8 cellular contexts compared by ENCODE assay signal in the genomic region with DNA sequence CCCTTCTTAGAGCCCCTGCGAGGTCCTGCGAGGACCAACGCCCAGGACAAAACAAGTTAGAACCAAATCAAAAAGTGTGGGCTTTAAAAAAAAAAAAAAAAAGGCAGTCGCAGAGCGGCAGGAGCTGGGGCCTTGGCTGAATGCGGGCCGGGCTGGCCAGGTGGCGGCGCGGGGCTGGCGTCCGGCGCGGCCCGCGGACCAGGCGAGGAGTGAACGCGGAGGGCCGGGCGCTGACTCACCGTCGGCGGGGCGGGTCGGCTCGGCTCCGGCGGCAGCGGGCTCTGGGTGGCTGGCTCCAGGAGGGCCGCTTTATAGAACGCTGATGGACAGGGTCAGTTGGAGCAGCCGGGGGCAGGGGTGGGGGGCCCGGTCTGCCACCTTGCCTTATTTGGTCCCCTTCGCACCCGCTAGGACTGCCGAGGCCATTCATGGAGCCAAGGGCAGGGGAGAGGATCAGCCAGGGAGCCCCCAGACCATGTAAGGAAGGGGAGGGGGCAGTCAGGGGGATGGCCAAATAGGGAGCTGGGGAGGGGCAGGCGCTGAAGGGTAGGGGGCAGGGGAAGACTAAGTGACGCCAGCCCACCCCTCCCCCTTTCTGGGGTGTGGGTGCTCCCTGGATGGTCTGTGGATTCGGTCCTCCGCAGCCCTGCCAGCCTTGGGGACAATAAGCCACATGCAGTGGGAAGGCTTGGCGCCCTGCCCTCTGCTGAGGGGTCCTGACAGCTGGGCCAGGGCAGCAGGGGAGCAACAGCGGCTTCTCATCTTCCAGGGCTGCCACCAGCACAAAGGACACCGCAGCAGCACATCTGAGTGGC. TPM values are rescaled to one million over a fixed set of nuclear protein-coding genes. Genes with fewer than 3 reads are reported as not detected.
A peak's percentile ranks its signal among the peaks of the same experiment; 100 is the strongest.
DNase-seq lines count a peak whose midpoint lies in the region; ATAC-seq and TF ChIP-seq lines count a peak whose summit lies in the region.

A gene (minus strand): TSS at position 283 of the 815 bp plus-strand sequence. CDS start 741 bp downstream, outside the sequence.

- no peak within 1 kb of the TSS for H2BK120ac ChIP-seq in neuronal stem cell (ENCODE audit: low read depth, low read length)

- H3K9me2 ChIP-seq in PC-3 (replicated peaks; ENCODE audit: low read length), result no peaks in the 10 kb centered on the region

- ATAC-seq in PC-3 (peak; percentile 98), GM19463 (IDR thresholded peaks at IDR 0.05; ENCODE audit: unreplicated experiment) (no peak), GM19351 (IDR thresholded peaks at IDR 0.05; ENCODE audit: unreplicated experiment) (no peak), HG02623 (IDR thresholded peaks at IDR 0.05; ENCODE audit: unreplicated experiment) (no peak)

- H3K4me2 ChIP-seq in PC-3 (ENCODE audit: low read length) (peak within 1 kb of the TSS; percentile 76), neuronal stem cell (ENCODE audit: insufficient read depth, low read length, poor library complexity, severe bottlenecking) (peak within 1 kb of the TSS; percentile 91)

- H3K4me3 ChIP-seq in PC-3 (ENCODE audit: low read length), result peak within 1 kb of the TSS; percentile 49; the same call in 1 of the 2 replicates
- H3K4me3 ChIP-seq in fibroblast of the aortic adventitia (ENCODE audit: low read depth, low read length), result peak within 1 kb of the TSS; percentile 35
- H3K4me3 ChIP-seq in neuronal stem cell (ENCODE audit: low read length in 2 of 2), result peak within 1 kb of the TSS in 1 of 2 donors; percentile 57

- no peak within 1 kb of the TSS for H2AK5ac ChIP-seq in neuronal stem cell (ENCODE audit: low read depth, low read length)

- no peak within 1 kb of the TSS for H3K14ac ChIP-seq in neuronal stem cell (ENCODE audit: low read length)

- no peak within 1 kb of the TSS for H3K4ac ChIP-seq in neuronal stem cell (ENCODE audit: low read length)

- POLR2A ChIA-PET in PC-3 (lab: Charles Lee; ENCODE audit: unreplicated experiment), result no interaction called here

- H4K20me1 ChIP-seq in PC-3 (ENCODE audit: low read length), result no peaks in the 10 kb centered on the region

- H3F3A ChIP-seq in PC-3 (ENCODE audit: low read length, unreplicated experiment), result no peaks in the 10 kb centered on the region

- peak within 1 kb of the TSS; percentile 87 for H2BK15ac ChIP-seq in neuronal stem cell (ENCODE audit: low read length)

- no TSS peak for BruUV-seq in PC-3 (replicated peaks; lab: Mats Ljungman, UMichigan)

- H3K9me3 ChIP-seq in PC-3 (ENCODE audit: low read length) (no peaks in the 10 kb centered on the region), neuronal stem cell (replicated peaks in 1 of 2; ENCODE audit: control insufficient read depth in 2 of 2, insufficient read depth in 1 of 2, low read depth in 1 of 2, low read length in 2 of 2) (no peaks in the 10 kb centered on the region)

- H4K8ac ChIP-seq in neuronal stem cell (ENCODE audit: low read depth, low read length), result peak within 1 kb of the TSS; percentile 74

- H3K23ac ChIP-seq in neuronal stem cell (ENCODE audit: low read depth, low read length, poor library complexity), result peak within 1 kb of the TSS; percentile 8

- H3K4me1 ChIP-seq in PC-3 (ENCODE audit: insufficient read depth, low read length), result peaks cover 4% of the 10 kb centered on the region; the same call in 1 of the 2 replicates
- peaks cover 0 to 16% of the 10 kb centered on the region in 2 donors for H3K4me1 ChIP-seq in neuronal stem cell (ENCODE audit: control insufficient read depth in 2 of 2, insufficient read depth in 1 of 2, low read depth in 1 of 2, low read length in 2 of 2)

- no peak; the same call in 1 of the 2 replicates for TF ChIP-seq CTCF in PC-3 (conservative IDR thresholded peaks at IDR 0.05; ENCODE audit: low read depth, low read length)
- peak; percentile 20 for TF ChIP-seq CTCF in fibroblast of the aortic adventitia (IDR thresholded peaks at IDR 0.05; ENCODE audit: insufficient read depth, low read length)

- H2AFZ ChIP-seq in PC-3 (ENCODE audit: low read length) (peak within 1 kb of the TSS; percentile 74; the same call in 1 of the 2 replicates), neuronal stem cell (ENCODE audit: low read length) (peak within 1 kb of the TSS; percentile 83)

- no peak within 1 kb of the TSS for H4K91ac ChIP-seq in neuronal stem cell (ENCODE audit: low read depth, low read length, poor library complexity)

- H3K27me3 ChIP-seq in PC-3 (ENCODE audit: low read length) (peaks cover 59% of the 10 kb centered on the region), neuronal stem cell (ENCODE audit: control insufficient read depth in 3 of 3, insufficient read depth in 3 of 3, low read depth in 1 of 3, low read length in 3 of 3) (peaks cover 0 to 53% (median 5%) of the 10 kb centered on the region in 3 experiments)

- DNase-seq in AG20443 (ENCODE audit: low spot score), result peak; percentile 94
- DNase-seq in PC-3, result peak; percentile 53
- peak; percentile 21 for DNase-seq in fibroblast of the aortic adventitia (ENCODE audit: low read depth)
- peak; percentile 46 for DNase-seq in neuronal stem cell (ENCODE audit: low spot score)
- no peak for DNase-seq in NCI-H2196 (lab: John Stamatoyannopoulos, UW; ENCODE audit: unreplicated experiment)

- no peak within 1 kb of the TSS for H2BK5ac ChIP-seq in neuronal stem cell (ENCODE audit: low read length)

- H3K9ac ChIP-seq in PC-3 (ENCODE audit: low read length), result no peak within 1 kb of the TSS
- peak within 1 kb of the TSS; percentile 8 for H3K9ac ChIP-seq in neuronal stem cell (ENCODE audit: low read depth, low read length, poor library complexity)

- peak within 1 kb of the TSS; percentile 96 for H3K18ac ChIP-seq in neuronal stem cell (ENCODE audit: low read length)

- H3K27ac ChIP-seq in PC-3 (ENCODE audit: low read length) (no peak within 1 kb of the TSS), neuronal stem cell (replicated peaks; ENCODE audit: low read length) (no peak within 1 kb of the TSS)

- CTCF ChIA-PET in PC-3 (lab: Charles Lee), result interaction anchor here (0.6 kb wide), 1 partner anchor 84 kb away, joined by 4 read pairs; no protein-coding TSS in a partner anchor

- WGBS in neuronal stem cell (ENCODE audit: extremely low coverage in 2 of 2, insufficient read length in 2 of 2, insufficient replicate concordance in 1 of 2), 2 donors, result no CpG with 5 or more reads among the region's 44 CpGs

- no peaks in the 10 kb centered on the region for H3K79me1 ChIP-seq in neuronal stem cell (ENCODE audit: low read depth, low read length)

- no peak within 1 kb of the TSS for H2BK12ac ChIP-seq in neuronal stem cell (ENCODE audit: low read length)

- intact Hi-C loops in PC-3 (cut with micrococcal nuclease), result loop anchor here (5.0 to 10.0 kb wide), 2 partner anchors 62 to 171 kb away; no protein-coding TSS in a partner anchor

- H3K79me2 ChIP-seq in PC-3 (ENCODE audit: low read length), result no peaks in the 10 kb centered on the region

- H3K36me3 ChIP-seq in PC-3 (ENCODE audit: low read depth, low read length) (no peaks in the 10 kb centered on the region), neuronal stem cell (replicated peaks in 1 of 2; ENCODE audit: control insufficient read depth in 2 of 2, insufficient read depth in 2 of 2, low read length in 2 of 2) (no peaks in the 10 kb centered on the region)

RNA-seq across cellular contexts. Expression of the gene that starts here (rescaled TPM):
- total RNA-seq in PC-3 (2014; rRNA removed) (not detected in 2 replicates), fibroblast of the aortic adventitia (ENCODE audit: low replicate concordance) (not detected in 2 replicates)
- 15.5 TPM for polyA plus RNA-seq in neuronal stem cell (2013, experiment 1 of 2)
- polyA plus RNA-seq in neuronal stem cell (2013, experiment 2 of 2), result 14.2 TPM

Comparison
In these comparisons a context has a peak if more than half of its experiments do, and no peak if none do; other contexts are left out.
1. Peak in DNase-seq, ATAC-seq, H3K4me3 ChIP-seq and H3K4me2 ChIP-seq in PC-3; RNA of the gene not detected or under 1 TPM.
2. Peak in DNase-seq and H3K4me3 ChIP-seq in fibroblast of the aortic adventitia; RNA of the gene not detected or under 1 TPM.